Comparison of ENCODE assay signal across 8 cellular contexts in genomic region chr2:212892193-212892592, GRCh38.
A peak's percentile ranks its signal among the peaks of the same experiment; 100 is the strongest.
DNase-seq lines count a peak whose midpoint lies in the region; ATAC-seq and TF ChIP-seq lines count a peak whose summit lies in the region.

No MANE protein-coding gene starts in this region.

- H3K79me2 ChIP-seq in GM23248 (ENCODE audit: insufficient read depth) = no peaks in the 10 kb centered on the region
- H3K79me2 ChIP-seq in hepatocyte = no peaks in the 10 kb centered on the region

- no peaks in the 10 kb centered on the region for H4K20me1 ChIP-seq in GM23248 (ENCODE audit: insufficient read depth)
- no peaks in the 10 kb centered on the region for H4K20me1 ChIP-seq in hepatocyte (ENCODE audit: insufficient read depth, poor library complexity, severe bottlenecking)

- no peaks in the 10 kb centered on the region for H3K36me3 ChIP-seq in GM23248 (ENCODE audit: low read depth)
- H3K36me3 ChIP-seq in hepatocyte (replicated peaks; ENCODE audit: insufficient read depth, low read depth) = no peaks in the 10 kb centered on the region

- H3K27ac ChIP-seq in GM23248 = no peak overlapping the region
- H3K27ac ChIP-seq in hepatocyte = no peak overlapping the region

- WGBS in GM23248 (ENCODE audit: low coverage in 1 of 2, low lambda C conversion rate in 2 of 2, missing lambda C conversion rate in 2 of 2), 2 experiments = 16 to 23% methylated on average over 3 of the region's 3 CpGs
- WGBS in hepatocyte (ENCODE audit: low lambda C conversion rate, missing lambda C conversion rate) = 54% methylated on average over 3 of the region's 3 CpGs

- H3K4me2 ChIP-seq in GM23248 (ENCODE audit: unreplicated experiment) (peak overlapping the region; percentile 26), hepatocyte (no peak overlapping the region)

- H3K9me2 ChIP-seq in GM23248 (ENCODE audit: insufficient read depth) (no peaks in the 10 kb centered on the region), hepatocyte (replicated peaks; ENCODE audit: insufficient read depth) (no peaks in the 10 kb centered on the region)

- CTCF ChIA-PET in AG04449 (lab: Yijun Ruan, JAX) = interaction anchor here (0.5 to 4.2 kb wide), 30 partner anchors 9 to 1510 kb away, joined by 3 to 41 read pairs (median 4); partner anchors contain the start of gene IKZF2

- no peak overlapping the region for H3K4me3 ChIP-seq in AG04449 (ENCODE audit: low read depth, low read length)
- H3K4me3 ChIP-seq in GM23248 = no peak overlapping the region
- no peak overlapping the region for H3K4me3 ChIP-seq in hepatocyte

- H2AFZ ChIP-seq in GM23248 (peak overlapping the region; percentile 67), hepatocyte (no peak overlapping the region)

- POLR2A ChIA-PET in AG04449 (lab: Yijun Ruan, JAX) = no interaction called here

- H3K9ac ChIP-seq in GM23248 = no peak overlapping the region

- H3K9me3 ChIP-seq in GM23248 (ENCODE audit: low read depth) (no peaks in the 10 kb centered on the region), hepatocyte (ENCODE audit: low read depth) (no peaks in the 10 kb centered on the region)

- in situ Hi-C loops in GM23248 (cut with MboI) = no loop called here

- no peak for ATAC-seq in HG03135 (IDR thresholded peaks at IDR 0.05; ENCODE audit: unreplicated experiment)

- 0 out of 2 replicates have a peak, but pooled peaks cover 1% of the 10 kb centered on the region for H3F3A ChIP-seq in GM23248 (ENCODE audit: insufficient read depth)

- H3K4me1 ChIP-seq in GM23248 (ENCODE audit: insufficient read depth) (peaks cover 3% of the 10 kb centered on the region; the same call in 1 of the 2 replicates), hepatocyte (ENCODE audit: insufficient read depth) (no peaks in the 10 kb centered on the region)

- peak; percentile 28 for TF ChIP-seq CTCF in AG04449 (IDR thresholded peaks at IDR 0.05; ENCODE audit: insufficient read depth, low read length, missing control alignments)
- TF ChIP-seq CTCF in hepatocyte (IDR thresholded peaks at IDR 0.05; ENCODE audit: poor library complexity) = peak; percentile 44

- DNase-seq in AG04449 (ENCODE audit: low read depth, low spot score) (no peak), GM23248 (peak; percentile 63), RKO (ENCODE audit: low spot score) (peak; percentile 57), hepatocyte (ENCODE audit: low spot score) (peak; percentile 18), T-helper 1 cell (no peak), SHP77 treated with DMSO at 0.1 percent for 48 hours (lab: John Stamatoyannopoulos, UW) (no peak)
- no peak for DNase-seq in activated CD8-positive, alpha-beta memory T cell treated with anti-CD3 and anti-CD28 coated beads, Interleukin-2, amount 50 U/mL, for 48 hours

- H3K27me3 ChIP-seq in GM23248 (replicated peaks; ENCODE audit: insufficient read depth) (no peaks in the 10 kb centered on the region), hepatocyte (no peaks in the 10 kb centered on the region)

Comparison
In these comparisons a context has a peak if more than half of its experiments do, and no peak if none do; other contexts are left out.
1. DNase-seq: peak in GM23248 (single experiment), RKO (single experiment) and hepatocyte (single experiment); none in AG04449 (single experiment), T-helper 1 cell (0 of 5), activated CD8-positive, alpha-beta memory T cell treated with anti-CD3 and anti-CD28 coated beads, Interleukin-2, amount 50 U/mL, for 48 hours (single experiment) and SHP77 treated with DMSO at 0.1 percent for 48 hours (single experiment).